Comparison of ENCODE assay signal across 17 cellular contexts in the genomic region with DNA sequence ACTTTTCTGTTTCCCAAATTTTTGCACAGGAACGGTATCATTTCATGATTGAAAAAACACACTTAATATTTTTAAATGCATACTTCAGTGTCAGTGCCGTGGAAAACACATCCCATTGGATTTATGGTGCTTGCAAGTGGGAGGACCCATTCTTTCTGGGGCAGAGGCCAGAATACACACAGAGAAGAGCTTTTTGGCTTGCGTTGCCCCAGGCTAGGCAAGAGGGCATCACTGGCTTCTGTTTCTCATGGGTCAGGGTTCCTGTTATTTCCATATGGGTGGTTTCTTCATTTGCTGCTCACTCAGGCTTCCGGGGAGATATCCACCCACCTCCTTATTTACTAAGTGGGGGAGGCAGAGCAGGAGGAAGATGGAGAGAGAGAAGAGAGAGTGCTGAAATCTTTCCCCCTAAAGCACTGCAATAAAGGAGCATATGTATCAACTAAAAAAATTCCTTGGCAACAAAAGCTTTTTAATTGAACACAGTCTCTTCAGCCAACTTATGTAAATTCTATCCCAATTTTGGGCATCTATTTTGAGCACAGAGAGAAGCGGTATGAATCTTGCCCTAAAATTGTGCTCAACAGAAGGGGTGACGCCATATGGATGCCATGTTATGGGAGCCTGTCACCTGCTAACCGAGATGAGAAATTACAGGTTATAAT.
"Had no signal": no experiment of that assay in that cellular context is flagged by ENCODE, and none has a peak within 500 bp of the region (broad histone marks: within the 10 kb centered on the region; RNA-seq: fewer than 3 reads in every experiment).

No MANE protein-coding gene starts in this region.

- H3K9me3 Mint-ChIP-seq: activated naive CD8-positive, alpha-beta T cell treated with anti-CD3 and anti-CD28 coated beads, Interleukin-2, amount 50 U/mL, for 24 hours; activated T-helper 1 cell treated with anti-CD3 and anti-CD28 coated beads, Interleukin-12 subunit alpha, Interleukin-12 subunit beta, Interleukin-2, Interleukin-4 antibody, amounts not matched to agents 30 ng/mL and 10 ng/mL and 1 ng/mL, durations not matched to agents 14 hours and 24 hours and 36 hours; neural progenitor cell; WTC11 had no signal

- H3K27ac Mint-ChIP-seq: activated CD8-positive, alpha-beta T cell treated with anti-CD3 and anti-CD28 coated beads, Interleukin-2, amount 10 ng/mL, durations not matched to agents 7 days and 5 days; activated naive CD8-positive, alpha-beta T cell treated with anti-CD3 and anti-CD28 coated beads, Interleukin-2, amount 50 U/mL, for 24 hours; activated T-helper 1 cell treated with anti-CD3 and anti-CD28 coated beads, Interleukin-12 subunit alpha, Interleukin-12 subunit beta, Interleukin-2, Interleukin-4 antibody, amounts not matched to agents 30 ng/mL and 10 ng/mL and 1 ng/mL, durations not matched to agents 14 hours and 24 hours and 36 hours; neural progenitor cell; WTC11 had no signal

- DNase-seq: activated CD4-positive, alpha-beta T cell treated with anti-CD3 and anti-CD28 coated beads for 48 hours; activated CD8-positive, alpha-beta T cell treated with anti-CD3 and anti-CD28 coated beads, Interleukin-2, amount 10 ng/mL, durations not matched to agents 7 days and 5 days; activated naive CD4-positive, alpha-beta T cell; activated naive CD8-positive, alpha-beta T cell treated with anti-CD3 and anti-CD28 coated beads, Interleukin-2, amount 50 U/mL, for 24 hours; esophagus squamous epithelium; foreskin keratinocyte; islet precursor cell; left ventricle myocardium superior; mesendoderm; right cardiac atrium; small intestine; stomach; thyroid gland; uterus had no signal

- H3K4me1 Mint-ChIP-seq: activated naive CD8-positive, alpha-beta T cell treated with anti-CD3 and anti-CD28 coated beads, Interleukin-2, amount 50 U/mL, for 24 hours; neural progenitor cell had no signal

- H3K36me3 Mint-ChIP-seq: neural progenitor cell, WTC11 had no signal

- H3K27me3 Mint-ChIP-seq: activated naive CD8-positive, alpha-beta T cell treated with anti-CD3 and anti-CD28 coated beads, Interleukin-2, amount 50 U/mL, for 24 hours had no signal

- ATAC-seq: activated CD8-positive, alpha-beta T cell treated with anti-CD3 and anti-CD28 coated beads, Interleukin-2, amount 10 ng/mL, durations not matched to agents 7 days and 5 days; activated naive CD8-positive, alpha-beta T cell treated with anti-CD3 and anti-CD28 coated beads, Interleukin-2, amount 50 U/mL, for 24 hours; foreskin keratinocyte; left ventricle myocardium superior; right cardiac atrium; WTC11 had no signal

- H3K4me3 Mint-ChIP-seq: activated CD8-positive, alpha-beta T cell treated with anti-CD3 and anti-CD28 coated beads, Interleukin-2, amount 10 ng/mL, durations not matched to agents 7 days and 5 days; activated naive CD8-positive, alpha-beta T cell treated with anti-CD3 and anti-CD28 coated beads, Interleukin-2, amount 50 U/mL, for 24 hours; activated T-helper 1 cell treated with anti-CD3 and anti-CD28 coated beads, Interleukin-12 subunit alpha, Interleukin-12 subunit beta, Interleukin-2, Interleukin-4 antibody, amounts not matched to agents 30 ng/mL and 10 ng/mL and 1 ng/mL, durations not matched to agents 14 hours and 24 hours and 36 hours; neural progenitor cell; WTC11 had no signal
